In the genomic region with DNA sequence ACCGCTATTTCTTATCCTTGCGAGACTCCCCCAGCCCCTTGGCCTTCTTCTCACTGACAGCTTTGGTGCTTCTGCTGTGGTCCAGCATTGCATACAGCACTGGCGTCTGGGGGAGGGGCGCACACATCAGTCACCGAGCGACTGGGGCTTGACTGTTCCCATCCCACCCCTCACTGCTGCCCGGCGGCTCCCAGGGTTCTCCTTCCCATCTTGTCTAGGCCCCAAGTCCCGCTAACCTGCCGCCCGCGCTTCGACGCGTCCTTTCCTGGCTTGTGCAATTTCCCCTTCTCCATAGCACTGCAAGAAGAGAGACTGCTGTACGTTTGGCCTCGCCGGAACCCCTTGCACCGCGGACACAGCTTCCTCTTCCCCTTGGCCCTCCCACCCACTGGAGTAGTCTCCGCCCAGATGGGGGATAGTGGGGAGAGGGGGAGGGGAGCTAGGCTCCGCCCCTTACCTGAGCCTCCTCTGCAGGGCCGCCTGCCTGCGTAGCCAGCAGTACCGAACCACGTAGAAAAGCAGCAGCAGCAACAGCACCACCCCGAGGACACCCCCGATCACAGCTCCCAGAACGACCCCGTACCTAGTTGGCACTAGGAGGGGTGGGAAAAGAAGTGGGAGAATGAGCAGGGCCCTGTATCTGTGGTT, we compare ENCODE assay signal across 1 cellular context.
TF ChIP-seq lines count a peak whose summit lies in the region.

No MANE protein-coding gene starts in this region.

TF ChIP-seq in WTC11, 78 proteins besides CTCF, POLR2A, EP300 and RAD21 (continued from another document):
- TF ChIP-seq, protein P1, sequence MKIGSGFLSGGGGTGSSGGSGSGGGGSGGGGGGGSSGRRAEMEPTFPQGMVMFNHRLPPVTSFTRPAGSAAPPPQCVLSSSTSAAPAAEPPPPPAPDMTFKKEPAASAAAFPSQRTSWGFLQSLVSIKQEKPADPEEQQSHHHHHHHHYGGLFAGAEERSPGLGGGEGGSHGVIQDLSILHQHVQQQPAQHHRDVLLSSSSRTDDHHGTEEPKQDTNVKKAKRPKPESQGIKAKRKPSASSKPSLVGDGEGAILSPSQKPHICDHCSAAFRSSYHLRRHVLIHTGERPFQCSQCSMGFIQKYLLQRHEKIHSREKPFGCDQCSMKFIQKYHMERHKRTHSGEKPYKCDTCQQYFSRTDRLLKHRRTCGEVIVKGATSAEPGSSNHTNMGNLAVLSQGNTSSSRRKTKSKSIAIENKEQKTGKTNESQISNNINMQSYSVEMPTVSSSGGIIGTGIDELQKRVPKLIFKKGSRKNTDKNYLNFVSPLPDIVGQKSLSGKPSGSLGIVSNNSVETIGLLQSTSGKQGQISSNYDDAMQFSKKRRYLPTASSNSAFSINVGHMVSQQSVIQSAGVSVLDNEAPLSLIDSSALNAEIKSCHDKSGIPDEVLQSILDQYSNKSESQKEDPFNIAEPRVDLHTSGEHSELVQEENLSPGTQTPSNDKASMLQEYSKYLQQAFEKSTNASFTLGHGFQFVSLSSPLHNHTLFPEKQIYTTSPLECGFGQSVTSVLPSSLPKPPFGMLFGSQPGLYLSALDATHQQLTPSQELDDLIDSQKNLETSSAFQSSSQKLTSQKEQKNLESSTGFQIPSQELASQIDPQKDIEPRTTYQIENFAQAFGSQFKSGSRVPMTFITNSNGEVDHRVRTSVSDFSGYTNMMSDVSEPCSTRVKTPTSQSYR (CRISPR knock-in tag; IDR thresholded peaks at IDR 0.05): peak; percentile 58; the same call in 1 of the 2 replicates
